Comparison of ENCODE assay signal across 8 cellular contexts in genomic region chr1:234975122-234975940, GRCh38.
A peak's percentile ranks its signal among the peaks of the same experiment; 100 is the strongest.
DNase-seq lines count a peak whose midpoint lies in the region; ATAC-seq and TF ChIP-seq lines count a peak whose summit lies in the region.

No MANE protein-coding gene starts in this region.

- POLR2A ChIA-PET in T-cell (lab: Charles Lee), result interaction anchor here (0.6 to 1.4 kb wide), 4 partner anchors 47 to 988 kb away, joined by 3 to 12 read pairs (median 6); no protein-coding TSS in a partner anchor

- no peak for TF ChIP-seq POLR2A in spleen (IDR thresholded peaks at IDR 0.05)

- H3K27ac ChIP-seq in HUES48 (ENCODE audit: low read depth, low read length) (peak overlapping the region; percentile 53), spleen (peak overlapping the region; percentile 6 to 96 (median 93))

- H3K9ac ChIP-seq in HUES48 (ENCODE audit: low read depth, low read length), result no peak overlapping the region

- H3K4me3 Mint-ChIP-seq in T-cell, result no peak overlapping the region

- CTCF ChIA-PET in T-cell (lab: Charles Lee), result interaction anchor here in 1 of 2 donors (0.6 kb wide), 1 partner anchor 134 kb away, joined by 4 read pairs; no protein-coding TSS in a partner anchor

- no peaks in the 10 kb centered on the region for H3K36me3 Mint-ChIP-seq in T-cell

- no peaks in the 10 kb centered on the region for H3K9me3 Mint-ChIP-seq in T-cell

- TF ChIP-seq CTCF in fibroblast of villous mesenchyme (IDR thresholded peaks at IDR 0.05; ENCODE audit: insufficient read depth, low read depth, low read length) (no peak), spleen (IDR thresholded peaks at IDR 0.05 in 8 of 11, conservative IDR thresholded peaks at IDR 0.05 in 3 of 11) (no peak)

- H3K4me1 ChIP-seq in HUES48 (ENCODE audit: control insufficient read depth, insufficient read depth, low read length) (peaks cover 33% of the 10 kb centered on the region), spleen (peaks cover 32 to 89% (median 67%) of the 10 kb centered on the region in 6 donors)

- intact Hi-C loops in spleen (cut with DNase I; ENCODE audit: low total_unique reads), result no loop called here

- 69 to 79% (median 75%) methylated on average over 11 of the region's 11 CpGs for WGBS in spleen, 5 donors

- H3K9me3 ChIP-seq in HUES48 (ENCODE audit: control insufficient read depth, insufficient read depth, low read length), result no peaks in the 10 kb centered on the region
- H3K9me3 ChIP-seq in spleen, result no peaks in the 10 kb centered on the region

- H3K36me3 ChIP-seq in HUES48 (ENCODE audit: control insufficient read depth, insufficient read depth, low read length) (no peaks in the 10 kb centered on the region), spleen (no peaks in the 10 kb centered on the region)

- H3K4me1 Mint-ChIP-seq in T-cell, result peaks cover 53 to 88% (median 70%) of the 10 kb centered on the region in 3 donors

- H3K4me3 ChIP-seq in HUES48 (ENCODE audit: low read depth, low read length) (no peak overlapping the region), fibroblast of villous mesenchyme (ENCODE audit: low read depth, low read length) (no peak overlapping the region), spleen (no peak overlapping the region)

- H3K27ac Mint-ChIP-seq in T-cell, result peak overlapping the region; percentile 59 to 63

- peak; percentile 55 for DNase-seq in AG20443 (ENCODE audit: low spot score)
- no peak for DNase-seq in T-cell
- peak; percentile 99 for DNase-seq in fibroblast of villous mesenchyme (ENCODE audit: low read depth)
- no peak for DNase-seq in spleen

- H3K27me3 Mint-ChIP-seq in T-cell, result no peaks in the 10 kb centered on the region

- H3K27me3 ChIP-seq in HUES48 (ENCODE audit: control insufficient read depth, insufficient read depth, low read length), result no peaks in the 10 kb centered on the region
- H3K27me3 ChIP-seq in spleen (replicated peaks in 1 of 7), result peaks cover 0 to under 1% (median 0%) of the 10 kb centered on the region in 7 donors

- ATAC-seq in T-cell (replicated peaks in 1 of 4) (no peak), HG03469 (IDR thresholded peaks at IDR 0.05; ENCODE audit: unreplicated experiment) (no peak), GM18511 (IDR thresholded peaks at IDR 0.05; ENCODE audit: unreplicated experiment) (no peak), GM21381 (IDR thresholded peaks at IDR 0.05; ENCODE audit: unreplicated experiment) (no peak)

Comparison
In these comparisons a context has a peak if more than half of its experiments do, and no peak if none do; other contexts are left out.
1. DNase-seq: peak in AG20443 (single experiment) and fibroblast of villous mesenchyme (single experiment); none in T-cell (0 of 34) and spleen (single experiment).